Comparison of ENCODE assay signal across 1 cellular context in genomic region chr13:66313408-66313807, GRCh38.
TF ChIP-seq lines count a peak whose summit lies in the region.

No MANE protein-coding gene starts in this region.

TF ChIP-seq in A549, 52 proteins besides CTCF, POLR2A, EP300 and RAD21 (continued from another document):
- TF ChIP-seq PHF8 (IDR thresholded peaks at IDR 0.05; ENCODE audit: borderline replicate concordance, low read depth) (no peak), ATOH8 (CRISPR knock-in tag; IDR thresholded peaks at IDR 0.05; ENCODE audit: low read depth) (no peak), HES2 (IDR thresholded peaks at IDR 0.05) (peak; percentile 44; the same call in 1 of the 2 replicates), CBX2 (IDR thresholded peaks at IDR 0.05; ENCODE audit: borderline replicate concordance, low read depth) (no peak), USF2 (IDR thresholded peaks at IDR 0.05) (no peak), ZC3H11A (IDR thresholded peaks at IDR 0.05) (no peak), HOXB5 (CRISPR knock-in tag; IDR thresholded peaks at IDR 0.05) (no peak), MAX (IDR thresholded peaks at IDR 0.05) (no peak), HDAC2 (IDR thresholded peaks at IDR 0.05) (no peak), HEYL (CRISPR knock-in tag; IDR thresholded peaks at IDR 0.05) (no peak), REST (IDR thresholded peaks at IDR 0.05) (no peak), KDM1A (IDR thresholded peaks at IDR 0.05; ENCODE audit: low read depth) (no peak), RCOR1 (IDR thresholded peaks at IDR 0.05; ENCODE audit: low read depth, low read length) (no peak)
